14 cellular contexts compared by ENCODE assay signal in the genomic region with DNA sequence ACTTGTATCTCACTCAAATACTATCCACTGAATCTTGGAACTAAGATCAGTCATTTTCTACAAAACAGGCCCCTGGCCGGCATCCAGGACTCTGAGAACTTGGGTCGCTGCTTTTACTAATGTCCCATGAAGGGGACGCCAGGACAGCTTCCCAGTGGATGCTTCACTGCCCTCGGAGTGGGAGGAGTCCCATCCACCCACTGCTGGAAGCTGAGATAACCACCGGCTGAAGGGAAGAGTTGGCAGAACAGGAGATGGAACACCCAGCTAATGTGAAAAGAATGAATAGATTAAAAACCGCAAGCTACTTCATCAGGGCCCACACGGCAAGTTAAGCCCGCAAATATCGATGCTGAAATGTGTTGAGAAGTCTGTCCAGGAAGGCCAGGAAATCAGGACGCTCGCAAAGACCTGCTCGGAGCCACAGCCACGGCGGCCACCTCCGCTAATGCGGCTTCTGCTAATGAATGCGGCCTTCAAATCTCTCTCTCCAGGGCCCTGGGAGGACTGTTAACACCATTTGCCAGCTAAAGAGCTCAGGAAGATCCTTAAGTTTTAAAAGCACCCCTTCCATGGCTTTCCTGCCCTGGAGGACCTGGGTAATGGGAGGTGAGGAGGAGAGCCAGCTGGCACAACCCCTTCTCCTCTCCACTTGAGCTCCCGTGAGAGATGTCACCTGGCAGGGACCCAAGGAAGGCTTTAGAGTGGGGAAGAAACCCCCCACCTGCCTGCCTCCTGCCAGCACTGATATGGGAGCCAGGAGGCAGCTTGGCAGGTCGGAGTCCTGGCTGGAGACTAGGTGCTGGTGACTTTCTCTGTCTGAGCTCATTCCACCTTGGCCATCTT.
DNase-seq lines count a peak whose midpoint lies in the region; ATAC-seq and TF ChIP-seq lines count a peak whose summit lies in the region.
"Had no signal": no experiment of that assay in that cellular context is flagged by ENCODE, and none has a peak within 500 bp of the region (broad histone marks: within the 10 kb centered on the region; RNA-seq: fewer than 3 reads in every experiment).

No MANE protein-coding gene starts in this region.

- no peaks in the 10 kb centered on the region for H3K4me1 ChIP-seq in gastroesophageal sphincter

- no peaks in the 10 kb centered on the region for H3K9me3 Mint-ChIP-seq in stimulated activated memory B cell treated with anti-CD40 and anti-IgM and Interleukin-4, amounts not matched to agents 10 μg/mL and 1 μg/mL and 100 μg/mL, for 72 hours
- H3K9me3 Mint-ChIP-seq: activated CD8-positive, alpha-beta T cell treated with anti-CD3 and anti-CD28 coated beads for 36 hours; activated naive CD4-positive, alpha-beta T cell treated with anti-CD3 and anti-CD28 coated beads, Interleukin-2, amount 10 ng/mL, durations not matched to agents 7 days and 5 days; central memory CD8-positive, alpha-beta T cell; T-helper 1 cell treated with Interleukin-12 subunit alpha and Interleukin-12 subunit beta and Interleukin-4 antibody, amounts not matched to agents 30 μg/mL and 1 μg/mL, for 36 hours had no signal

- no peak overlapping the region for H3K4me3 ChIP-seq in gastroesophageal sphincter
- H3K4me3 ChIP-seq: PC-9 had no signal

- no peak for TF ChIP-seq EP300 in gastroesophageal sphincter (IDR thresholded peaks at IDR 0.05)

- peaks cover 2% of the 10 kb centered on the region for H3K4me1 Mint-ChIP-seq in stimulated activated memory B cell treated with anti-CD40 and anti-IgM and Interleukin-4, amounts not matched to agents 10 μg/mL and 1 μg/mL and 100 μg/mL, for 72 hours
- H3K4me1 Mint-ChIP-seq: activated naive CD4-positive, alpha-beta T cell treated with anti-CD3 and anti-CD28 coated beads, Interleukin-2, amount 10 ng/mL, durations not matched to agents 7 days and 5 days; central memory CD8-positive, alpha-beta T cell had no signal

- no peak overlapping the region for H3K27ac Mint-ChIP-seq in stimulated activated memory B cell treated with anti-CD40 and anti-IgM and Interleukin-4, amounts not matched to agents 10 μg/mL and 1 μg/mL and 100 μg/mL, for 72 hours
- H3K27ac Mint-ChIP-seq: activated CD8-positive, alpha-beta T cell treated with anti-CD3 and anti-CD28 coated beads for 36 hours; activated naive CD4-positive, alpha-beta T cell treated with anti-CD3 and anti-CD28 coated beads, Interleukin-2, amount 10 ng/mL, durations not matched to agents 7 days and 5 days; CD4-positive, CD25-positive, alpha-beta regulatory T cell; T-helper 1 cell treated with Interleukin-12 subunit alpha and Interleukin-12 subunit beta and Interleukin-4 antibody, amounts not matched to agents 30 μg/mL and 1 μg/mL, for 36 hours had no signal

- peaks cover 0 to 11% (median 0%) of the 10 kb centered on the region in 3 donors for H3K9me3 ChIP-seq in gastroesophageal sphincter

- 40 to 42% methylated on average over 1 to 6 of the region's 19 CpGs for WGBS in gastroesophageal sphincter (ENCODE audit: low coverage in 1 of 2), 2 donors

- no peak for TF ChIP-seq CTCF in gastroesophageal sphincter (IDR thresholded peaks at IDR 0.05)

- no peak for TF ChIP-seq POLR2A in gastroesophageal sphincter (IDR thresholded peaks at IDR 0.05)

- H3K36me3 ChIP-seq in gastroesophageal sphincter = no peaks in the 10 kb centered on the region

- no peaks in the 10 kb centered on the region for H3K36me3 Mint-ChIP-seq in stimulated activated memory B cell treated with anti-CD40 and anti-IgM and Interleukin-4, amounts not matched to agents 10 μg/mL and 1 μg/mL and 100 μg/mL, for 72 hours
- H3K36me3 Mint-ChIP-seq: activated naive CD4-positive, alpha-beta T cell treated with anti-CD3 and anti-CD28 coated beads, Interleukin-2, amount 10 ng/mL, durations not matched to agents 7 days and 5 days; CD4-positive, CD25-positive, alpha-beta regulatory T cell had no signal

- peaks cover 76% of the 10 kb centered on the region for H3K27me3 Mint-ChIP-seq in stimulated activated memory B cell treated with anti-CD40 and anti-IgM and Interleukin-4, amounts not matched to agents 10 μg/mL and 1 μg/mL and 100 μg/mL, for 72 hours

- peaks cover 69% of the 10 kb centered on the region for H3K27me3 ChIP-seq in gastroesophageal sphincter

- DNase-seq in Caki2 (ENCODE audit: low read depth) = peak; percentile 31
- peak; percentile 63 for DNase-seq in NCI-H128 (lab: John Stamatoyannopoulos, UW; ENCODE audit: unreplicated experiment)
- DNase-seq in NCI-H82 treated with DMSO at 0.1 percent for 48 hours (lab: John Stamatoyannopoulos, UW; ENCODE audit: unreplicated experiment) = peak; percentile 65
- DNase-seq in kidney tubule cell (ENCODE audit: low spot score) = peak; percentile 43
- no peak for DNase-seq in activated T-cell treated with anti-CD3 and anti-CD28 coated beads for 4 hours
- DNase-seq: activated CD8-positive, alpha-beta T cell treated with anti-CD3 and anti-CD28 coated beads for 36 hours; activated naive CD4-positive, alpha-beta T cell treated with anti-CD3 and anti-CD28 coated beads, Interleukin-2, amount 10 ng/mL, durations not matched to agents 7 days and 5 days; CD4-positive, CD25-positive, alpha-beta regulatory T cell; PC-9 had no signal

- no peak for ATAC-seq in stimulated activated memory B cell treated with anti-CD40 and anti-IgM and Interleukin-4, amounts not matched to agents 10 μg/mL and 1 μg/mL and 100 μg/mL, for 72 hours
- ATAC-seq in gastroesophageal sphincter = no peak
- no peak for ATAC-seq in HG02938 (IDR thresholded peaks at IDR 0.05; ENCODE audit: unreplicated experiment)
- ATAC-seq: activated CD8-positive, alpha-beta T cell treated with anti-CD3 and anti-CD28 coated beads for 36 hours had no signal

- no peak overlapping the region for H3K27ac ChIP-seq in gastroesophageal sphincter
- H3K27ac ChIP-seq: PC-9 had no signal

- no peak overlapping the region for H3K4me3 Mint-ChIP-seq in stimulated activated memory B cell treated with anti-CD40 and anti-IgM and Interleukin-4, amounts not matched to agents 10 μg/mL and 1 μg/mL and 100 μg/mL, for 72 hours
- H3K4me3 Mint-ChIP-seq: activated CD8-positive, alpha-beta T cell treated with anti-CD3 and anti-CD28 coated beads for 36 hours; activated naive CD4-positive, alpha-beta T cell treated with anti-CD3 and anti-CD28 coated beads, Interleukin-2, amount 10 ng/mL, durations not matched to agents 7 days and 5 days; CD4-positive, CD25-positive, alpha-beta regulatory T cell; central memory CD8-positive, alpha-beta T cell; T-helper 1 cell treated with Interleukin-12 subunit alpha and Interleukin-12 subunit beta and Interleukin-4 antibody, amounts not matched to agents 30 μg/mL and 1 μg/mL, for 36 hours had no signal

- in situ Hi-C loops in Caki2 (cut with HindIII; ENCODE audit: low pct_unique_long_range_greater_than_20kb, low sequenced_read_pairs) = no loop called here
